10 cellular contexts compared by ENCODE assay signal in the genomic region with DNA sequence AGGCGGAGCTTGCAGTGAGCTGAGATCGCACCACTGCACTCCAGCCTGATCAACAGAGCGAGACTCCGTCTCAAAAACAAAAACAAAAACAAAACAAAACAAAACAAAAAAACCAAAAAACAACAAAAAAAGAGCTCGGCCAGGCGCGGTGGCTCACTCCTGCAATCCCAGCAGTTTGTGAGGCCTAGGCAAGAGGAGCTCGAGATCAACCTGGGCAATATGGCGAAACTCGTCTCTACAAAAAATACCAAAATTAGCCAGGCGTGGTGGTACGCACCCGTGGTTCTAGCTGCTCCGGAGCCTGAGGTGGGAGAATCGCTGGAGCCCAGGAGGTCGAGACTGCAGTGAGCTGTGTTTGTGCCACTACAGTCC. TPM values are rescaled to one million over a fixed set of nuclear protein-coding genes. Genes with fewer than 3 reads are reported as not detected.
DNase-seq lines count a peak whose midpoint lies in the region; FAIRE-seq and TF ChIP-seq lines count a peak whose summit lies in the region.
"Had no signal": no experiment of that assay in that cellular context is flagged by ENCODE, and none has a peak within 500 bp of the region (broad histone marks: within the 10 kb centered on the region; RNA-seq: fewer than 3 reads in every experiment).

No MANE protein-coding gene starts in this region.

- in situ Hi-C loops in KBM-7 (cut with MboI; ENCODE audit: low pct_unique_long_range_greater_than_20kb, low sequenced_read_pairs), result no loop called here

- TF ChIP-seq CTCF in GM06990 (IDR thresholded peaks at IDR 0.05; ENCODE audit: insufficient read depth, low read length, poor library complexity, severe bottlenecking) (no peak), bronchial epithelial cell (IDR thresholded peaks at IDR 0.05; ENCODE audit: insufficient read depth, low read length, severe bottlenecking) (no peak), sigmoid colon (IDR thresholded peaks at IDR 0.05) (no peak), GM20000 (IDR thresholded peaks at IDR 0.05; ENCODE audit: extremely low read depth, missing control alignments) (no peak)

- H3K4me3 ChIP-seq in GM06990 (replicated peaks; ENCODE audit: low read depth, low read length) (peak overlapping the region; percentile 36), NT2/D1 (ENCODE audit: insufficient read length, low read depth) (peak overlapping the region; percentile 21), bronchial epithelial cell (ENCODE audit: low read depth, low read length) (peak overlapping the region; percentile 50), sigmoid colon (peak overlapping the region in 3 of 4 donors; percentile 51 to 55 (median 51))

- intact Hi-C loops in sigmoid colon (cut with DNase I), result loop anchor here (10.0 kb wide), 1 partner anchor 380 kb away; a partner anchor contains a TSS

- no peak for TF ChIP-seq EP300 in sigmoid colon (IDR thresholded peaks at IDR 0.05)

- no peaks in the 10 kb centered on the region for H3K27me3 ChIP-seq in GM06990 (replicated peaks; ENCODE audit: control insufficient read depth, insufficient read depth, low read length)
- peaks cover 10% of the 10 kb centered on the region for H3K27me3 ChIP-seq in NT2/D1 (ENCODE audit: insufficient read depth, insufficient read length)
- H3K27me3 ChIP-seq in bronchial epithelial cell (ENCODE audit: control insufficient read depth, insufficient read depth, low read length), result no peaks in the 10 kb centered on the region
- no peaks in the 10 kb centered on the region for H3K27me3 ChIP-seq in sigmoid colon

- peak overlapping the region in 3 of 4 donors; percentile 62 to 76 (median 70) for H3K27ac ChIP-seq in sigmoid colon

- DNase-seq in GM06990 (ENCODE audit: extremely low read depth, insufficient read length), result no peak
- no peak for DNase-seq in NT2/D1 (ENCODE audit: low read depth, low spot score)
- no peak for DNase-seq in bronchial epithelial cell (ENCODE audit: low read depth)
- DNase-seq in sigmoid colon, result no peak
- no peak for DNase-seq in GM20000 (ENCODE audit: low spot score)
- DNase-seq in kidney tubule cell (ENCODE audit: low spot score), result no peak
- DNase-seq in KBM-7, result no peak
- DNase-seq in midbrain (lab: John Stamatoyannopoulos, UW), result no peak
- DNase-seq: NCI-H1930 had no signal

- no peak for TF ChIP-seq POLR2A in sigmoid colon (IDR thresholded peaks at IDR 0.05)

- H3K4me1 ChIP-seq in NT2/D1 (ENCODE audit: insufficient read depth, insufficient read length) (peaks cover 1% of the 10 kb centered on the region), sigmoid colon (peaks cover 0 to 28% (median 11%) of the 10 kb centered on the region in 4 donors)

- H3K36me3 ChIP-seq in GM06990 (ENCODE audit: control insufficient read depth, insufficient read depth, low read length) (no peaks in the 10 kb centered on the region), NT2/D1 (ENCODE audit: insufficient read depth, insufficient read length, low read length) (no peaks in the 10 kb centered on the region), bronchial epithelial cell (ENCODE audit: control insufficient read depth, insufficient read depth, low read length) (no peaks in the 10 kb centered on the region), sigmoid colon (no peaks in the 10 kb centered on the region)

- H3K9me3 ChIP-seq in NT2/D1 (ENCODE audit: insufficient read depth, low read length) (peaks cover 25% of the 10 kb centered on the region; the same call in 1 of the 2 replicates), sigmoid colon (no peaks in the 10 kb centered on the region)

- WGBS in sigmoid colon, 2 donors, result 71 to 79% methylated on average over 16 of the region's 16 CpGs

- peak overlapping the region; percentile 56 for H3K9ac ChIP-seq in NT2/D1 (ENCODE audit: insufficient read length, low read depth)

- FAIRE-seq in bronchial epithelial cell (lab: Jason Lieb, UNC), result no peak

RNA-seq across cellular contexts. Expression of a gene that starts 20.2 kb away (rescaled TPM):
- total RNA-seq in bronchial epithelial cell, result 20.8 and 35.7 TPM in 2 replicates
- 1 to 10 TPM in 3 of 4 donors, under 1 TPM in 1; 0.55 to 2.1 (median 1.1) TPM for total RNA-seq in sigmoid colon
- 1 to 10 TPM in 2 of 3 donors, under 1 TPM in 1; 0.60 to 5.3 (median 3.2) TPM for polyA plus RNA-seq in sigmoid colon

RNA-seq across cellular contexts. Expression of a gene that starts 37.4 kb away (rescaled TPM):
- total RNA-seq in bronchial epithelial cell (not detected in 2 replicates), sigmoid colon (not detected)
- polyA plus RNA-seq in sigmoid colon, result not detected
- total RNA-seq: myocyte had no signal

RNA-seq across cellular contexts. Expression of a gene that starts 38.2 kb away (rescaled TPM):
- 10.3 and 26.0 TPM in 2 replicates for total RNA-seq in bronchial epithelial cell
- 10 to 100 TPM in 2 of 4 donors, 1 to 10 TPM in 2; 8.2 to 15.3 (median 11.8) TPM for total RNA-seq in sigmoid colon
- 10 to 100 TPM; 13.2 to 25.3 (median 19.0) TPM for polyA plus RNA-seq in sigmoid colon

RNA-seq across cellular contexts. Expression of a gene that starts 53.9 kb away (rescaled TPM):
- total RNA-seq in bronchial epithelial cell, result not detected in 2 replicates
- total RNA-seq in sigmoid colon, result not detected
- polyA plus RNA-seq in sigmoid colon, result not detected
- total RNA-seq: myocyte had no signal

RNA-seq across cellular contexts. Expression of a gene that starts 58.9 kb away (rescaled TPM):
- 5,806 and 7,283 TPM in 2 replicates for total RNA-seq in bronchial epithelial cell
- total RNA-seq in sigmoid colon, result 1,000 to 10,000 TPM; 2,029 to 2,209 (median 2,163) TPM
- polyA plus RNA-seq in sigmoid colon, result 1,000 to 10,000 TPM; 1,821 to 2,943 (median 2,181) TPM
